In genomic region chr20:56630086-56630493, GRCh38 we compare ENCODE assay signal across 9 cellular contexts. TPM values are rescaled to one million over a fixed set of nuclear protein-coding genes. Genes with fewer than 3 reads are reported as not detected.
DNase-seq lines count a peak whose midpoint lies in the region; ATAC-seq, FAIRE-seq and TF ChIP-seq lines count a peak whose summit lies in the region.
"Had no signal": no experiment of that assay in that cellular context is flagged by ENCODE, and none has a peak within 500 bp of the region (broad histone marks: within the 10 kb centered on the region; RNA-seq: fewer than 3 reads in every experiment).

No MANE protein-coding gene starts in this region.

- H3K4me2 ChIP-seq in MM.1S (ENCODE audit: low read depth, low read length) (peak overlapping the region; percentile 99), GM12878 (ENCODE audit: control insufficient read depth, insufficient read depth) (no peak overlapping the region)

- TF ChIP-seq CTCF in MM.1S (IDR thresholded peaks at IDR 0.05; ENCODE audit: low read length) (peak; percentile 71), GM12878 (IDR thresholded peaks at IDR 0.05 in 2 of 3, conservative IDR thresholded peaks at IDR 0.05 in 1 of 3; ENCODE audit: control insufficient read depth in 2 of 3, extremely low read depth in 1 of 3, insufficient read depth in 1 of 3, low read depth in 3 of 3, low read length in 3 of 3) (peak; percentile 4 to 18 (median 10); a peak in 2 of 6 replicates)

- peaks cover 0 to 3% (median 0%) of the 10 kb centered on the region in 11 donors for H3K9me3 Mint-ChIP-seq in naive thymus-derived CD4-positive, alpha-beta T cell
- H3K9me3 Mint-ChIP-seq: T-helper 1 cell treated with Interleukin-12 subunit alpha and Interleukin-12 subunit beta and Interleukin-4 antibody, amounts not matched to agents 30 μg/mL and 1 μg/mL, for 36 hours had no signal

- peak overlapping the region; percentile 84 for H3K9ac ChIP-seq in MM.1S (ENCODE audit: low read length)
- H3K9ac ChIP-seq in GM12878 (ENCODE audit: control insufficient read depth, insufficient read depth, low read length): no peak overlapping the region

- peaks cover 49 to 80% (median 56%) of the 10 kb centered on the region in 5 donors for H3K27me3 Mint-ChIP-seq in naive thymus-derived CD4-positive, alpha-beta T cell

- H3K4me3 Mint-ChIP-seq in naive thymus-derived CD4-positive, alpha-beta T cell: peak overlapping the region in 3 of 10 donors; percentile 17 to 73 (median 62)

- SMC1A ChIA-PET in GM12878 (lab: Charles Lee; ENCODE audit: uncharacterized antibody, unreplicated experiment): no interaction called here

- no peaks in the 10 kb centered on the region for H3K4me1 ChIP-seq in MM.1S (ENCODE audit: low read length)
- no peaks in the 10 kb centered on the region for H3K4me1 ChIP-seq in GM12878 (ENCODE audit: control insufficient read depth, insufficient read depth, low read length)
- peaks cover 2% of the 10 kb centered on the region for H3K4me1 ChIP-seq in thymus (ENCODE audit: control insufficient read depth, insufficient read depth, low read length)
- no peaks in the 10 kb centered on the region for H3K4me1 ChIP-seq in naive thymus-derived CD4-positive, alpha-beta T cell (ENCODE audit: control insufficient read depth in 2 of 2, insufficient read depth in 2 of 2, low read length in 2 of 2)

- no peak overlapping the region for H3K27ac Mint-ChIP-seq in naive thymus-derived CD4-positive, alpha-beta T cell
- H3K27ac Mint-ChIP-seq: T-helper 1 cell treated with Interleukin-12 subunit alpha and Interleukin-12 subunit beta and Interleukin-4 antibody, amounts not matched to agents 30 μg/mL and 1 μg/mL, for 36 hours had no signal

- H3F3A ChIP-seq in MM.1S (ENCODE audit: insufficient read depth, low read length): peaks cover 5% of the 10 kb centered on the region; the same call in 1 of the 2 replicates

- no peaks in the 10 kb centered on the region for H3K36me3 ChIP-seq in MM.1S (replicated peaks; ENCODE audit: insufficient read depth, low read length)
- no peaks in the 10 kb centered on the region for H3K36me3 ChIP-seq in GM12878 (ENCODE audit: control insufficient read depth in 2 of 2, insufficient read depth in 2 of 2, low read length in 1 of 2)
- H3K36me3 ChIP-seq in thymus (ENCODE audit: control insufficient read depth, insufficient read depth): no peaks in the 10 kb centered on the region
- H3K36me3 ChIP-seq in naive thymus-derived CD4-positive, alpha-beta T cell (ENCODE audit: control insufficient read depth in 2 of 3, insufficient read depth in 3 of 3, low read length in 3 of 3): no peaks in the 10 kb centered on the region

- DNase-seq in ELF-1 (ENCODE audit: low read depth, low spot score) (peak; percentile 92), MM.1S (peak; percentile 77), GM12878 (ENCODE audit: low read depth, low spot score) (no peak), iris pigment epithelial cell (ENCODE audit: low read depth) (peak; percentile 28), GM19240 (ENCODE audit: insufficient read length, low spot score) (no peak)
- DNase-seq in naive thymus-derived CD4-positive, alpha-beta T cell: no peak

- no peak for TF ChIP-seq EP300 in GM12878 (IDR thresholded peaks at IDR 0.05; ENCODE audit: borderline replicate concordance in 1 of 2, control insufficient read depth in 1 of 2, low read depth in 2 of 2, low read length in 2 of 2)

- no TSS peak for BruUV-seq in GM12878 (replicated peaks; lab: Mats Ljungman, UMichigan)

- H4K20me1 ChIP-seq in MM.1S (ENCODE audit: insufficient read depth, low read length) (no peaks in the 10 kb centered on the region), GM12878 (ENCODE audit: control insufficient read depth, insufficient read depth) (no peaks in the 10 kb centered on the region)

- no peak for TF ChIP-seq POLR2A in GM12878 (IDR thresholded peaks at IDR 0.05; ENCODE audit: low read depth, low read length)

- H3K36me3 Mint-ChIP-seq in naive thymus-derived CD4-positive, alpha-beta T cell: peaks cover 0 to 2% (median 0%) of the 10 kb centered on the region in 5 donors

- ATAC-seq in GM12878: peak; percentile 31; the same call in 2 of the 3 replicates
- ATAC-seq in naive thymus-derived CD4-positive, alpha-beta T cell: no peak
- no peak for ATAC-seq in HG02610 (IDR thresholded peaks at IDR 0.05; ENCODE audit: unreplicated experiment)

- CTCF ChIA-PET in GM12878 (lab: Yijun Ruan, JAX): no interaction called here
- CTCF ChIA-PET in naive thymus-derived CD4-positive, alpha-beta T cell (lab: Charles Lee): no interaction called here

- H3K9me3 ChIP-seq in MM.1S (replicated peaks; ENCODE audit: insufficient read depth, low read length) (no peaks in the 10 kb centered on the region), GM12878 (replicated peaks; ENCODE audit: control insufficient read depth, insufficient read depth, low read length) (no peaks in the 10 kb centered on the region), thymus (ENCODE audit: control insufficient read depth) (no peaks in the 10 kb centered on the region)
- H3K9me3 ChIP-seq in naive thymus-derived CD4-positive, alpha-beta T cell (ENCODE audit: control insufficient read depth in 2 of 3, low read length in 3 of 3): no peaks in the 10 kb centered on the region

- H3K4me1 Mint-ChIP-seq in naive thymus-derived CD4-positive, alpha-beta T cell: peaks cover 0 to 19% (median 11%) of the 10 kb centered on the region in 7 donors

- H3K4me3 ChIP-seq in MM.1S (ENCODE audit: low read length) (peak overlapping the region; percentile 98), GM12878 (no peak overlapping the region), thymus (ENCODE audit: low read length) (peak overlapping the region; percentile 33)
- no peak overlapping the region for H3K4me3 ChIP-seq in naive thymus-derived CD4-positive, alpha-beta T cell (ENCODE audit: low read length)

- peak overlapping the region; percentile 55; the same call in 1 of the 2 replicates for H3K27ac ChIP-seq in MM.1S (ENCODE audit: low read length)
- no peak overlapping the region for H3K27ac ChIP-seq in GM12878 (ENCODE audit: control insufficient read depth, insufficient read depth)
- H3K27ac ChIP-seq in thymus (ENCODE audit: low read depth): no peak overlapping the region
- H3K27ac ChIP-seq in naive thymus-derived CD4-positive, alpha-beta T cell (ENCODE audit: low read depth, low read length): no peak overlapping the region

- POLR2A ChIA-PET in GM12878 (lab: Charles Lee): no interaction called here
- POLR2A ChIA-PET in naive thymus-derived CD4-positive, alpha-beta T cell (lab: Charles Lee): no interaction called here

- in situ Hi-C loops in GM12878 (cut with MboI): no loop called here

- intact Hi-C loops in GM12878 (cut with micrococcal nuclease; ENCODE audit: unreplicated experiment): no loop called here
- intact Hi-C loops in naive thymus-derived CD4-positive, alpha-beta T cell (cut with micrococcal nuclease): no loop called here

- H2AFZ ChIP-seq in MM.1S (ENCODE audit: low read length): peak overlapping the region; percentile 97
- H2AFZ ChIP-seq in GM12878 (ENCODE audit: control insufficient read depth, low read depth, low read length): no peak overlapping the region

- RAD21 ChIA-PET in GM12878 (lab: Charles Lee; ENCODE audit: unreplicated experiment): no interaction called here

- H3K27me3 ChIP-seq in MM.1S (replicated peaks; ENCODE audit: insufficient read depth, low read length) (peaks cover 9% of the 10 kb centered on the region; the same call in 1 of the 2 replicates), GM12878 (replicated peaks in 1 of 2; ENCODE audit: control insufficient read depth in 2 of 2, insufficient read depth in 2 of 2, low read length in 1 of 2) (peaks cover 14 to 23% of the 10 kb centered on the region in 2 experiments), thymus (ENCODE audit: control insufficient read depth, insufficient read depth) (peaks cover 91% of the 10 kb centered on the region)
- H3K27me3 ChIP-seq in naive thymus-derived CD4-positive, alpha-beta T cell (ENCODE audit: control insufficient read depth in 2 of 2, insufficient read depth in 2 of 2, low read length in 2 of 2): peaks cover 0 to 7% of the 10 kb centered on the region in 2 donors

- H3K79me2 ChIP-seq in MM.1S (ENCODE audit: low read length): peaks cover 6% of the 10 kb centered on the region; the same call in 1 of the 2 replicates
- H3K79me2 ChIP-seq in GM12878 (ENCODE audit: control insufficient read depth, insufficient read depth, low read length): no peaks in the 10 kb centered on the region

- no peak for TF ChIP-seq RAD21 in GM12878 (IDR thresholded peaks at IDR 0.05; ENCODE audit: insufficient read depth, low read depth, low read length)

- H3K9me2 ChIP-seq in MM.1S (replicated peaks; ENCODE audit: insufficient read depth, low read length): no peaks in the 10 kb centered on the region

- no peak for FAIRE-seq in GM12878 (lab: Jason Lieb, UNC)

- WGBS in GM12878 (ENCODE audit: insufficient coverage, insufficient replicate concordance, low lambda C conversion rate, missing lambda C conversion rate): 18% methylated on average over 16 of the region's 38 CpGs
- 2% methylated on average over 38 of the region's 38 CpGs for WGBS in thymus

TF ChIP-seq in GM12878, 131 proteins besides CTCF, POLR2A, EP300 and RAD21:
- no peak for TF ChIP-seq ESRRA (IDR thresholded peaks at IDR 0.05; ENCODE audit: low read length)
- no peak for TF ChIP-seq MYC (IDR thresholded peaks at IDR 0.05; ENCODE audit: insufficient read depth, insufficient read length, insufficient replicate concordance, low read length, severe bottlenecking)
- no peak for TF ChIP-seq ATF7 (IDR thresholded peaks at IDR 0.05; ENCODE audit: low read depth)

RNA-seq across cellular contexts. Expression of gene TFAP2C, which starts 1.0 kb away (rescaled TPM):
- not detected in 2 replicates for total RNA-seq in GM12878 (2013; cell fraction: nucleolus; rRNA removed)
- total RNA-seq in GM12878 (2014; rRNA removed): not detected in 2 replicates
- not detected in 2 replicates for total RNA-seq in GM12878 (2014; rRNA removed; fragmentation: Illumina TruSeq; extraction: Trizol)
- total RNA-seq in GM12878 (2021): not detected in 2 replicates
- polyA plus RNA-seq in GM12878 (2011; ENCODE audit: low read depth): not detected
- polyA plus RNA-seq in GM12878 (2011; rRNA removed): 0.49 and 0.81 TPM in 2 replicates
- 0.23 and 0.49 TPM in 2 replicates for polyA plus RNA-seq in GM12878 (2011; cell fraction: cytosol; rRNA removed)
- 0.51 and 0.56 TPM in 2 replicates for polyA plus RNA-seq in GM12878 (2011; cell fraction: nucleus; rRNA removed)
- not detected in 2 replicates for polyA plus RNA-seq in GM12878 (2012)
- not detected in 2 replicates for polyA plus RNA-seq in GM12878 (2014; fragmentation: Illumina TruSeq; extraction: Trizol)
- not detected for polyA plus RNA-seq in GM12878 (2014; fragmentation: Nextera tagmentation; extraction: Ambion mirVana)
- polyA plus RNA-seq in GM12878 (2014; rRNA removed): not detected in 2 replicates
- polyA plus RNA-seq in GM12878 (2016; fragmentation: Nextera tagmentation; extraction: Ambion mirVana): not detected
- 0.29 and 0.36 TPM in 2 replicates for polyA minus RNA-seq in GM12878 (2011; rRNA and poly(A)+ RNA removed)
- polyA minus RNA-seq in GM12878 (2011; cell fraction: cytosol; rRNA and poly(A)+ RNA removed): 0.53 TPM in 1 of 2 replicates, not detected in the other
- 0.24 and 0.38 TPM in 2 replicates for polyA minus RNA-seq in GM12878 (2011; cell fraction: nucleus; rRNA and poly(A)+ RNA removed)
- polyA plus RNA-seq in thymus: 2.1 TPM
- not detected for total RNA-seq in naive thymus-derived CD4-positive, alpha-beta T cell
- not detected for polyA plus RNA-seq in naive thymus-derived CD4-positive, alpha-beta T cell

Comparison
In these comparisons a context has a peak if more than half of its experiments do, and no peak if none do; other contexts are left out.
1. DNase-seq: peak in ELF-1 (single experiment), MM.1S (single experiment) and iris pigment epithelial cell (single experiment); none in GM12878 (single experiment), naive thymus-derived CD4-positive, alpha-beta T cell (0 of 9) and GM19240 (single experiment).
2. H3K4me3 ChIP-seq: peak in MM.1S (single experiment) and thymus (single experiment); none in GM12878 (single experiment) and naive thymus-derived CD4-positive, alpha-beta T cell (single experiment).